Comparison of ENCODE assay signal across 35 cellular contexts in the genomic region with DNA sequence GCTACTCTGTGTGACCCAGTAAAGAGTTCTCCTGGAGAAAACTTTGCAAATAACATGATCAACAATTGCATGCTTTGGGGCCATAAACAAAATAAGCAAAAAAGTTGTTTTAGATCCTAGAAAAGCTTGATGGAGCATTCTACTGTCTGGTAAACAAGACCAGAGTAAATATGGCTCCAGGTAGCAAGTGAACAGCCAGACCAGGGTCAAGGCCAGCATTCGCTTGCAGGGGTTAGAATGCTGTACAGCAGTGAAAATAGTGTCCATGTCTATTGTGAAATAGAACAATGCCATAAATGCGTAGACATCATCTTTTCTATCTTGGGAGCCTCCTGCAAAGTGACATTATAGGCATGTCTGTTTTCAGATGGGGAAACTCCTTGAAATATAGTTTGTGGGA.
DNase-seq lines count a peak whose midpoint lies in the region; ATAC-seq, FAIRE-seq and TF ChIP-seq lines count a peak whose summit lies in the region.
"Had no signal": no experiment of that assay in that cellular context is flagged by ENCODE, and none has a peak within 500 bp of the region (broad histone marks: within the 10 kb centered on the region; RNA-seq: fewer than 3 reads in every experiment).

No MANE protein-coding gene starts in this region.

- no peaks in the 10 kb centered on the region for H3K79me2 ChIP-seq in HepG2 (ENCODE audit: insufficient read depth, low read length)

- BruUV-seq in HepG2 (replicated peaks; lab: Mats Ljungman, UMichigan) (no TSS peak), IMR-90 (replicated peaks; lab: Mats Ljungman, UMichigan) (no TSS peak)

- H2BK5ac ChIP-seq in IMR-90 (ENCODE audit: low read depth, low read length, poor library complexity, severe bottlenecking) = no peak overlapping the region

- H3K9me1 ChIP-seq in IMR-90 (ENCODE audit: insufficient read depth, low read length) = no peaks in the 10 kb centered on the region

- no peak overlapping the region for H3K14ac ChIP-seq in IMR-90 (replicated peaks; ENCODE audit: low read depth, low read length)

- no peak overlapping the region for H4K5ac ChIP-seq in IMR-90 (ENCODE audit: low read depth, low read length)

- no peak overlapping the region for H2BK20ac ChIP-seq in IMR-90 (ENCODE audit: low read depth, low read length)

- no peak overlapping the region for H4K91ac ChIP-seq in IMR-90 (ENCODE audit: insufficient read depth, low read depth, low read length)

- H3K79me1 ChIP-seq in IMR-90 (ENCODE audit: low read depth in 1 of 2, low read length in 2 of 2) = peaks cover 20 to 36% of the 10 kb centered on the region in 2 experiments

- no peak for TF ChIP-seq CTCF in HepG2 (CRISPR knock-in tag; IDR thresholded peaks at IDR 0.05)
- TF ChIP-seq CTCF in right lobe of liver (IDR thresholded peaks at IDR 0.05) = no peak
- no peak for TF ChIP-seq CTCF in IMR-90 (conservative IDR thresholded peaks at IDR 0.05; ENCODE audit: low read depth, low read length)
- TF ChIP-seq CTCF in RWPE2 (IDR thresholded peaks at IDR 0.05; ENCODE audit: poor library complexity, severe bottlenecking) = no peak

- H2BK15ac ChIP-seq in IMR-90 (ENCODE audit: low read depth, low read length) = no peak overlapping the region

- FAIRE-seq in HepG2 (lab: Jason Lieb, UNC) (no peak), H54 (lab: Jason Lieb, UNC) (peak; percentile 58)
- FAIRE-seq: A204.1, D721Med had no signal

- H3K56ac ChIP-seq in IMR-90 (ENCODE audit: extremely low read depth, insufficient read depth, low read length) = no peak overlapping the region

- POLR2A ChIA-PET in HepG2 (lab: Yijun Ruan, JAX) (no interaction called here), IMR-90 (lab: Charles Lee; ENCODE audit: unreplicated experiment) (no interaction called here)

- peak; percentile 51 for DNase-seq in HepG2 (ENCODE audit: low spot score)
- no peak for DNase-seq in right lobe of liver
- no peak for DNase-seq in H54 (ENCODE audit: insufficient read length, low spot score)
- DNase-seq in IMR-90 = no peak
- no peak for DNase-seq in RWPE2 (ENCODE audit: low spot score)
- no peak for DNase-seq in HT-29 (ENCODE audit: low spot score)
- no peak for DNase-seq in NCI-H1694 treated with DMSO at 0.1 percent for 48 hours (lab: John Stamatoyannopoulos, UW)
- DNase-seq: 8988T; ACHN; AML-193; BE2C; C1 segment of cervical spinal cord; Caco-2; Calu3; CD4-positive, alpha-beta memory T cell; CD4-positive, alpha-beta T cell; CD4-positive, CD25-positive, alpha-beta regulatory T cell; CD8-positive, alpha-beta memory T cell; CD8-positive, alpha-beta T cell; COR-L47; DMS 273 treated with DMSO at 0.1 percent for 48 hours; DMS153; DMS53; DMS79; DMS79 treated with DMSO at 0.1 percent for 48 hours; DND-41; EL had no signal

- dilution Hi-C loops in IMR-90 (cut with HindIII; ENCODE audit: low sequenced_read_pairs, unreplicated experiment) = no loop called here

- CTCF ChIA-PET in HepG2 (lab: Yijun Ruan, JAX; ENCODE audit: low intra/inter-chr PET ratio, low total read pairs) = no interaction called here
- CTCF ChIA-PET in IMR-90 (lab: Yijun Ruan, JAX) = no interaction called here

- H2AFZ ChIP-seq in HepG2 (ENCODE audit: low read length) (no peak overlapping the region), IMR-90 (replicated peaks; ENCODE audit: low read length, poor library complexity) (no peak overlapping the region)

- H3K18ac ChIP-seq in IMR-90 (ENCODE audit: low read depth, low read length) = no peak overlapping the region

- TF ChIP-seq POLR2A in HepG2 (IDR thresholded peaks at IDR 0.05; ENCODE audit: insufficient read depth in 1 of 2, low read depth in 2 of 2, low read length in 2 of 2) = no peak
- TF ChIP-seq POLR2A in right lobe of liver (IDR thresholded peaks at IDR 0.05) = no peak
- TF ChIP-seq POLR2A in H54 (IDR thresholded peaks at IDR 0.05; ENCODE audit: low read depth, low read length) = no peak
- no peak for TF ChIP-seq POLR2A in IMR-90 (IDR thresholded peaks at IDR 0.05; ENCODE audit: low read depth, low read length)

- H3K4me1 ChIP-seq in HepG2 (ENCODE audit: insufficient read depth, low read length) = peaks cover 11% of the 10 kb centered on the region
- no peaks in the 10 kb centered on the region for H3K4me1 ChIP-seq in right lobe of liver
- H3K4me1 ChIP-seq in IMR-90 (ENCODE audit: control insufficient read depth, insufficient read depth, low read length) = no peaks in the 10 kb centered on the region; the same call in none of the 2 replicates
- H3K4me1 ChIP-seq in RWPE2 (ENCODE audit: insufficient read depth, poor library complexity, severe bottlenecking) = peaks cover 10% of the 10 kb centered on the region
- H3K4me1 ChIP-seq: BLaER1; BLaER1 treated with 17β-estradiol and CSF1 and Interleukin-3, amounts not matched to agents 10 nM and 100 nM; Caco-2 had no signal

- H2BK120ac ChIP-seq in IMR-90 (ENCODE audit: low read depth, low read length) = no peak overlapping the region

- no peaks in the 10 kb centered on the region for H3K27me3 ChIP-seq in HepG2 (ENCODE audit: control insufficient read depth in 1 of 2, insufficient read depth in 2 of 2, low read length in 2 of 2)
- H3K27me3 ChIP-seq in right lobe of liver = no peaks in the 10 kb centered on the region
- no peaks in the 10 kb centered on the region for H3K27me3 ChIP-seq in IMR-90 (ENCODE audit: control insufficient read depth, insufficient read depth, low read length)
- H3K27me3 ChIP-seq in RWPE2 (ENCODE audit: insufficient read depth, poor library complexity, severe bottlenecking) = peaks cover 3% of the 10 kb centered on the region
- H3K27me3 ChIP-seq: BE2C; BLaER1; BLaER1 treated with 17β-estradiol and CSF1 and Interleukin-3, amounts not matched to agents 10 nM and 100 nM had no signal

- TF ChIP-seq EP300 in HepG2 (IDR thresholded peaks at IDR 0.05; ENCODE audit: low read depth in 2 of 2, low read length in 2 of 2) (no peak; a peak in 2 of 4 replicates), HepG2 (CRISPR knock-in tag; IDR thresholded peaks at IDR 0.05; ENCODE audit: borderline replicate concordance) (no peak)

- in situ Hi-C loops in HepG2 (cut with HindIII; ENCODE audit: extremely low pct_ligation_motif_present, low pct_unique_long_range_greater_than_20kb) (no loop called here), IMR-90 (cut with MboI; ENCODE audit: low sequenced_read_pairs) (no loop called here)

- no peak overlapping the region for H3K4ac ChIP-seq in IMR-90 (ENCODE audit: low read depth, low read length)

- H3K9ac ChIP-seq in HepG2 (ENCODE audit: insufficient read depth, low read depth, low read length) (no peak overlapping the region), IMR-90 (ENCODE audit: low read depth, low read length) (no peak overlapping the region)
- H3K9ac ChIP-seq: BLaER1; BLaER1 treated with 17β-estradiol and CSF1 and Interleukin-3, amounts not matched to agents 10 nM and 100 nM had no signal

- no peak overlapping the region for H2AK9ac ChIP-seq in IMR-90 (replicated peaks; ENCODE audit: low read depth, low read length, poor library complexity)

- TF ChIP-seq RAD21 in HepG2 (CRISPR knock-in tag; IDR thresholded peaks at IDR 0.05) = no peak
- no peak for TF ChIP-seq RAD21 in IMR-90 (IDR thresholded peaks at IDR 0.05; ENCODE audit: low read length)

- no peaks in the 10 kb centered on the region for H3K9me3 ChIP-seq in HepG2 (ENCODE audit: low read length)
- no peaks in the 10 kb centered on the region for H3K9me3 ChIP-seq in right lobe of liver
- no peaks in the 10 kb centered on the region for H3K9me3 ChIP-seq in IMR-90 (ENCODE audit: control insufficient read depth, insufficient read depth, low read length)
- H3K9me3 ChIP-seq in RWPE2 (ENCODE audit: severe bottlenecking) = no peaks in the 10 kb centered on the region
- H3K9me3 ChIP-seq: A549; BE2C; BLaER1; BLaER1 treated with 17β-estradiol and CSF1 and Interleukin-3, amounts not matched to agents 10 nM and 100 nM; Caco-2 had no signal

- no peak overlapping the region for H4K8ac ChIP-seq in IMR-90 (ENCODE audit: low read depth in 2 of 2, low read length in 2 of 2)

- H3K36me3 ChIP-seq in HepG2 (replicated peaks in 1 of 2; ENCODE audit: control insufficient read depth in 1 of 2, insufficient read depth in 2 of 2, low read length in 2 of 2) (no peaks in the 10 kb centered on the region), right lobe of liver (no peaks in the 10 kb centered on the region), IMR-90 (ENCODE audit: control insufficient read depth, insufficient read depth, low read length) (no peaks in the 10 kb centered on the region), RWPE2 (ENCODE audit: low read depth) (no peaks in the 10 kb centered on the region)
- H3K36me3 ChIP-seq: BE2C; BLaER1; BLaER1 treated with 17β-estradiol and CSF1 and Interleukin-3, amounts not matched to agents 10 nM and 100 nM had no signal

- H3K4me3 ChIP-seq in HepG2 (replicated peaks in 1 of 3; ENCODE audit: insufficient read depth in 1 of 3, low read depth in 2 of 3, low read length in 3 of 3) (no peak overlapping the region), right lobe of liver (no peak overlapping the region), IMR-90 (ENCODE audit: insufficient read depth, low read depth, low read length) (no peak overlapping the region), RWPE2 (ENCODE audit: severe bottlenecking) (no peak overlapping the region)
- H3K4me3 ChIP-seq: A549; BLaER1; BLaER1 treated with 17β-estradiol and CSF1 and Interleukin-3, amounts not matched to agents 10 nM and 100 nM had no signal

- no peak overlapping the region for H2AK5ac ChIP-seq in IMR-90 (ENCODE audit: low read depth, low read length)

- no peak overlapping the region for H3K23ac ChIP-seq in IMR-90 (ENCODE audit: low read depth, low read length)

- whole genome bisulfite sequencing in HepG2 (ENCODE audit: low lambda C conversion rate) = 6% methylated on average over 2 of the region's 2 CpGs
- 50% methylated on average over 2 of the region's 2 CpGs for WGBS in right lobe of liver (ENCODE audit: insufficient coverage, low coverage, low lambda C conversion rate, missing lambda C conversion rate)
- WGBS in IMR-90 (ENCODE audit: extremely low coverage in 2 of 2, insufficient read length in 1 of 2), 2 experiments = no CpG with 5 or more reads among the region's 2 CpGs

- intact Hi-C loops in HepG2 (cut with micrococcal nuclease; ENCODE audit: unreplicated experiment) = loop anchor here (1.0 kb wide), 1 partner anchor 16 kb away; no protein-coding TSS in a partner anchor
- intact Hi-C loops in right lobe of liver (cut with DNase I) = no loop called here
- intact Hi-C loops in IMR-90 (cut with micrococcal nuclease) = no loop called here

- no peak overlapping the region for H3K27ac ChIP-seq in HepG2 (ENCODE audit: extremely low read length, insufficient read depth, low read length)
- no peak overlapping the region for H3K27ac ChIP-seq in right lobe of liver
- H3K27ac ChIP-seq in IMR-90 (ENCODE audit: insufficient read depth, low read length) = no peak overlapping the region
- H3K27ac ChIP-seq in RWPE2 (ENCODE audit: poor library complexity, severe bottlenecking) = peak overlapping the region; percentile 39
- H3K27ac ChIP-seq: 22Rv1; A549; BLaER1; BLaER1 treated with 17β-estradiol and CSF1 and Interleukin-3, amounts not matched to agents 10 nM and 100 nM; C4-2B had no signal

- H4K20me1 ChIP-seq in HepG2 (ENCODE audit: insufficient read depth, low read length) (no peaks in the 10 kb centered on the region), IMR-90 (ENCODE audit: insufficient read depth, low read length) (no peaks in the 10 kb centered on the region)
- H4K20me1 ChIP-seq: BLaER1; BLaER1 treated with 17β-estradiol and CSF1 and Interleukin-3, amounts not matched to agents 10 nM and 100 nM had no signal

- ATAC-seq in HepG2 (peak; percentile 97), right lobe of liver (no peak), IMR-90 (ENCODE audit: low read depth) (no peak), RWPE2 (ENCODE audit: low read depth) (no peak), HG03039 (IDR thresholded peaks at IDR 0.05; ENCODE audit: unreplicated experiment) (no peak)
- ATAC-seq: CD8-positive, alpha-beta T cell had no signal

- H3K4me2 ChIP-seq in HepG2 (ENCODE audit: low read depth, low read length) = no peak overlapping the region
- no peak overlapping the region for H3K4me2 ChIP-seq in IMR-90 (ENCODE audit: low read depth, low read length)
- H3K4me2 ChIP-seq: BLaER1; BLaER1 treated with 17β-estradiol and CSF1 and Interleukin-3, amounts not matched to agents 10 nM and 100 nM had no signal
